ENCODE assay signal across 1 cellular context in genomic region chr1:119651133-119651532, GRCh38.
TF ChIP-seq lines count a peak whose summit lies in the region.

No MANE protein-coding gene starts in this region.

TF ChIP-seq in SK-N-SH, 30 proteins besides CTCF, POLR2A, EP300 and RAD21 (continued from another document):
- TF ChIP-seq IRF3 (IDR thresholded peaks at IDR 0.05; ENCODE audit: low read depth, low read length) (no peak), ELF1 (IDR thresholded peaks at IDR 0.05) (no peak), GABPA (IDR thresholded peaks at IDR 0.05; ENCODE audit: low read depth) (no peak), POLR2AphosphoS5 (IDR thresholded peaks at IDR 0.05; ENCODE audit: low read depth, low read length) (no peak), EZH2phosphoT487 (IDR thresholded peaks at IDR 0.05; ENCODE audit: borderline replicate concordance, low read depth) (no peak), CHD2 (IDR thresholded peaks at IDR 0.05; ENCODE audit: low read length, partially characterized antibody) (no peak), NFIC (IDR thresholded peaks at IDR 0.05; ENCODE audit: borderline replicate concordance) (no peak), SMC3 (IDR thresholded peaks at IDR 0.05; ENCODE audit: low read depth, low read length) (no peak), TEAD4 (IDR thresholded peaks at IDR 0.05; ENCODE audit: borderline replicate concordance, insufficient read depth) (no peak), USF2 (IDR thresholded peaks at IDR 0.05; ENCODE audit: borderline replicate concordance, low read depth, low read length) (no peak), MAX (IDR thresholded peaks at IDR 0.05; ENCODE audit: low read depth) (no peak), NRF1 (IDR thresholded peaks at IDR 0.05; ENCODE audit: low read depth, low read length) (no peak), MXI1 (IDR thresholded peaks at IDR 0.05; ENCODE audit: low read depth, low read length) (no peak)
